Comparison of ENCODE assay signal across 9 cellular contexts in genomic region chr14:103543721-103544626, GRCh38. TPM values are rescaled to one million over a fixed set of nuclear protein-coding genes. Genes with fewer than 3 reads are reported as not detected.
DNase-seq lines count a peak whose midpoint lies in the region; ATAC-seq, FAIRE-seq and TF ChIP-seq lines count a peak whose summit lies in the region.
"Had no signal": no experiment of that assay in that cellular context is flagged by ENCODE, and none has a peak within 500 bp of the region (broad histone marks: within the 10 kb centered on the region; RNA-seq: fewer than 3 reads in every experiment).

No MANE protein-coding gene starts in this region.

- DNase-seq in H9 (no peak), anterior cingulate cortex (lab: John Stamatoyannopoulos, UW) (peak in 57 of 58 donors; percentile 39 to 94 (median 84)), kidney (peak; percentile 74), sciatic nerve (ENCODE audit: low spot score) (peak; percentile 78), erythroblast (lab: John Stamatoyannopoulos, UW) (no peak), islet precursor cell (no peak)
- no peak for DNase-seq in NK-92 treated with Interleukin-12 subunit alpha and Interleukin-12 subunit beta, amount 100 ng/mL, for 24 hours (lab: John Stamatoyannopoulos, UW)
- DNase-seq: body of pancreas had no signal

- H3K4me1 ChIP-seq in H9 (ENCODE audit: insufficient read depth, low read length) (no peaks in the 10 kb centered on the region; the same call in 1 of the 2 replicates), kidney (ENCODE audit: control insufficient read depth in 1 of 2, insufficient read depth in 1 of 2, low read depth in 1 of 2, low read length in 2 of 2) (peaks cover 0 to 9% of the 10 kb centered on the region in 2 donors)

- H3K4me3 Mint-ChIP-seq in H9: no peak overlapping the region

- H3K27me3 ChIP-seq in H9 (ENCODE audit: insufficient read depth, low read length): no peaks in the 10 kb centered on the region
- H3K27me3 ChIP-seq: body of pancreas had no signal

- no peaks in the 10 kb centered on the region for H3K36me3 ChIP-seq in kidney (ENCODE audit: control insufficient read depth in 1 of 2, insufficient read depth in 2 of 2, low read length in 2 of 2)

- no peak overlapping the region for H2AFZ ChIP-seq in H9 (ENCODE audit: low read length)

- FAIRE-seq in kidney (lab: Jason Lieb, UNC): no peak

- no peak overlapping the region for H2AK5ac ChIP-seq in H9 (ENCODE audit: insufficient read length, low read length)

- H3K27ac Mint-ChIP-seq in H9: no peak overlapping the region; a peak in 3 of 7 replicates

- H3K14ac ChIP-seq in H9 (ENCODE audit: insufficient read depth, low read length): peak overlapping the region; percentile 37; the same call in 1 of the 2 replicates

- no peak overlapping the region for H3K27ac ChIP-seq in H9 (ENCODE audit: insufficient read length, low read depth, low read length)
- no peak overlapping the region for H3K27ac ChIP-seq in kidney (ENCODE audit: low read depth in 2 of 2, low read length in 2 of 2)
- H3K27ac ChIP-seq: body of pancreas had no signal

- no CpG with 5 or more reads among the region's 35 CpGs for WGBS in H9 (ENCODE audit: extremely low coverage, insufficient read length, low lambda C conversion rate)

- H2BK5ac ChIP-seq in H9 (ENCODE audit: insufficient read length, low read length): no peak overlapping the region

- no peak overlapping the region for H4K8ac ChIP-seq in H9 (replicated peaks; ENCODE audit: insufficient read length, low read depth, low read length)

- H3K9ac ChIP-seq in H9 (ENCODE audit: extremely low read depth, insufficient read length, low read length) (no peak overlapping the region), kidney (ENCODE audit: low read length in 2 of 2) (no peak overlapping the region)

- no peaks in the 10 kb centered on the region for H3K79me2 ChIP-seq in H9 (ENCODE audit: insufficient read depth, low read length)

- 0 out of 2 replicates have a peak overlapping the region, but pooled peaks have one; percentile 3 for H3K4ac ChIP-seq in H9 (ENCODE audit: low read depth, low read length)

- H2BK12ac ChIP-seq in H9 (ENCODE audit: insufficient read length, low read depth, low read length): no peak overlapping the region

- H2BK120ac ChIP-seq in H9 (ENCODE audit: low read depth, low read length, poor library complexity, severe bottlenecking): no peak overlapping the region

- H2BK20ac ChIP-seq in H9 (ENCODE audit: low read depth, low read length, poor library complexity, severe bottlenecking): no peak overlapping the region

- H3K27me3 Mint-ChIP-seq in H9 (ENCODE audit: low read depth): peaks cover 9% of the 10 kb centered on the region

- no peaks in the 10 kb centered on the region for H3K9me3 Mint-ChIP-seq in H9

- no peak for TF ChIP-seq POLR2A in erythroblast (IDR thresholded peaks at IDR 0.05; ENCODE audit: low read length)

- no peaks in the 10 kb centered on the region for H3K79me1 ChIP-seq in H9 (ENCODE audit: insufficient read depth, low read depth, low read length, poor library complexity, severe bottlenecking)

- peak overlapping the region; percentile 6 for H4K91ac ChIP-seq in H9 (ENCODE audit: insufficient read length, low read depth, low read length)

- no peak overlapping the region for H4K5ac ChIP-seq in H9 (ENCODE audit: insufficient read length, low read depth, low read length)

- TF ChIP-seq CTCF in H9 (conservative IDR thresholded peaks at IDR 0.05) (no peak), kidney (IDR thresholded peaks at IDR 0.05; ENCODE audit: borderline replicate concordance, extremely low read depth, insufficient read depth) (no peak)

- H3K9me3 ChIP-seq in H9 (ENCODE audit: control insufficient read depth, low read depth, low read length): no peaks in the 10 kb centered on the region
- H3K9me3 ChIP-seq in kidney (ENCODE audit: control insufficient read depth in 1 of 2, low read length in 2 of 2): no peaks in the 10 kb centered on the region
- H3K9me3 ChIP-seq: body of pancreas had no signal

- H4K20me1 ChIP-seq in H9 (ENCODE audit: control insufficient read depth, insufficient read depth, insufficient read length): no peaks in the 10 kb centered on the region

- ATAC-seq in sciatic nerve (peak; percentile 55), GM18502 (IDR thresholded peaks at IDR 0.05; ENCODE audit: poor library complexity, unreplicated experiment) (no peak)
- ATAC-seq: body of pancreas had no signal

- no peak overlapping the region for H3K56ac ChIP-seq in H9 (ENCODE audit: insufficient read length, low read depth, low read length)

- H3K23me2 ChIP-seq in H9 (ENCODE audit: insufficient read length, low read depth, low read length, poor library complexity, severe bottlenecking): peaks cover 4% of the 10 kb centered on the region

- no peak overlapping the region for H3K4me2 ChIP-seq in H9 (ENCODE audit: insufficient read depth, insufficient read length, low read length)

- H3K4me1 Mint-ChIP-seq in H9: peaks cover 12 to 26% of the 10 kb centered on the region in 2 experiments

- H3K4me3 ChIP-seq in kidney (ENCODE audit: low read length in 2 of 2): no peak overlapping the region
- H3K4me3 ChIP-seq: body of pancreas had no signal

- intact Hi-C loops in kidney (cut with DNase I): no loop called here
- intact Hi-C loops in sciatic nerve (cut with DNase I): no loop called here

- H3K18ac ChIP-seq in H9 (ENCODE audit: insufficient read length, low read depth, low read length): peak overlapping the region; percentile 31

- no peak overlapping the region for H2BK15ac ChIP-seq in H9 (ENCODE audit: low read depth, low read length)

- H3T11ph ChIP-seq in H9 (ENCODE audit: low read length): no peak overlapping the region

- no peaks in the 10 kb centered on the region for H3K36me3 Mint-ChIP-seq in H9 (ENCODE audit: insufficient read depth in 1 of 3, low read depth in 3 of 3)

- no peak overlapping the region for H3K23ac ChIP-seq in H9 (ENCODE audit: insufficient read length, low read depth, low read length)

RNA-seq across cellular contexts. Expression of gene TRMT61A, which starts 15.0 kb away (rescaled TPM):
- total RNA-seq in H9 (2021) (21.9 and 22.2 TPM in 2 replicates), kidney (16.0 TPM), sciatic nerve (12.4 TPM)
- 11.9 TPM for polyA plus RNA-seq in kidney (ENCODE audit: insufficient read depth, low read depth, low replicate concordance)

RNA-seq across cellular contexts. Expression of gene BAG5, which starts 18.5 kb away (rescaled TPM):
- total RNA-seq in H9 (2021) (38.0 and 40.9 TPM in 2 replicates), kidney (64.5 TPM), sciatic nerve (30.3 TPM)
- polyA plus RNA-seq in kidney (ENCODE audit: insufficient read depth, low read depth, low replicate concordance): 17.1 TPM

RNA-seq across cellular contexts. Expression of gene COA8, which starts 18.8 kb away (rescaled TPM):
- total RNA-seq in H9 (2021): 43.2 and 45.5 TPM in 2 replicates
- total RNA-seq in kidney: 40.7 TPM
- polyA plus RNA-seq in kidney (ENCODE audit: insufficient read depth, low read depth, low replicate concordance): 65.1 TPM
- total RNA-seq in sciatic nerve: 37.4 TPM

RNA-seq across cellular contexts. Expression of gene CKB, which starts 21.3 kb away (rescaled TPM):
- total RNA-seq in H9 (2021) (517 and 546 TPM in 2 replicates), kidney (539 TPM), sciatic nerve (69.1 TPM)
- polyA plus RNA-seq in kidney (ENCODE audit: insufficient read depth, low read depth, low replicate concordance): 916 TPM

Comparison
In these comparisons a context has a peak if more than half of its experiments do, and no peak if none do; other contexts are left out.
1. DNase-seq: peak in anterior cingulate cortex (57 of 58), kidney (single experiment) and sciatic nerve (single experiment); none in H9 (single experiment), erythroblast (0 of 2), islet precursor cell (single experiment) and NK-92 treated with Interleukin-12 subunit alpha and Interleukin-12 subunit beta, amount 100 ng/mL, for 24 hours (single experiment).